Comparison of ENCODE assay signal across 16 cellular contexts in the genomic region with DNA sequence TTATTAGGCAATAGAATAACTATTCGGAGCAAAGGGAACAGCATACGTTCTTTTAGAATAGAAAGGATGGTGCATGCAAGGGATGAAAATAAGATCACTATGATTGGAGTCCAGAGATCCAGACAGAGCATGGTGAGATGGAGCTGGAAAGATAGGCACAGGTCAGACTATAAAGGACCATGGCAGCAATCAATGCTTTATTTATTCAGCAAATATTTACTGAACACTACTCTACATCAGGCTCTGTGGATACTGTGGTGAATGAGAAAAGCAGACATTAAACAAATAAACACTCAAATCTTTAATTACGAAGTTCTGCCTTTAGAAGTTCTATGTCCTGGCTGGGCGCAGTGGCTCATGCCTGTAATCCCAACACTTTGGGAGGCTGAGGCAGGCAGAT.
DNase-seq lines count a peak whose midpoint lies in the region; FAIRE-seq and TF ChIP-seq lines count a peak whose summit lies in the region.
"Had no signal": no experiment of that assay in that cellular context is flagged by ENCODE, and none has a peak within 500 bp of the region (broad histone marks: within the 10 kb centered on the region; RNA-seq: fewer than 3 reads in every experiment).

No MANE protein-coding gene starts in this region.

- no peak for TF ChIP-seq CTCF in nephron progenitor cell (IDR thresholded peaks at IDR 0.05)

- H3K4me1 Mint-ChIP-seq in nephron progenitor cell = peaks cover 4% of the 10 kb centered on the region

- peaks cover 4% of the 10 kb centered on the region for H3K9me3 Mint-ChIP-seq in nephron progenitor cell
- H3K9me3 Mint-ChIP-seq: CD14-positive monocyte; CD8-positive, alpha-beta T cell; HFFc6 had no signal

- DNase-seq in DMS153 (lab: John Stamatoyannopoulos, UW) = peak; percentile 15
- no peak for DNase-seq in DMS153 treated with DMSO at 0.1 percent for 48 hours (lab: John Stamatoyannopoulos, UW; ENCODE audit: unreplicated experiment)
- DNase-seq in NCI-H2029 treated with DMSO at 0.1 percent for 48 hours (lab: John Stamatoyannopoulos, UW) = peak; percentile 19
- DNase-seq in nephron progenitor cell = no peak
- no peak for DNase-seq in activated gamma-delta T cell (lab: John Stamatoyannopoulos, UW)
- DNase-seq in amniotic stem cell (lab: John Stamatoyannopoulos, UW) = no peak
- DNase-seq in NCI-H1092 treated with DMSO at 0.1 percent for 48 hours (lab: John Stamatoyannopoulos, UW) = no peak
- DNase-seq: CD8-positive, alpha-beta T cell; COR-L47; DMS79; HCEC 1CT; HFFc6 had no signal

- H3K27me3 Mint-ChIP-seq in nephron progenitor cell (ENCODE audit: low read depth, poor library complexity) = no peaks in the 10 kb centered on the region

- no peaks in the 10 kb centered on the region for H3K36me3 Mint-ChIP-seq in nephron progenitor cell (ENCODE audit: low read depth)
- H3K36me3 Mint-ChIP-seq: CD14-positive monocyte; CD8-positive, alpha-beta T cell had no signal

- no peak overlapping the region for H3K4me3 Mint-ChIP-seq in nephron progenitor cell
- H3K4me3 Mint-ChIP-seq: CD14-positive monocyte; CD8-positive, alpha-beta T cell; HFFc6 had no signal

- FAIRE-seq in islet of Langerhans (lab: Jason Lieb, UNC) = peak; percentile 17
- FAIRE-seq: D721Med, GM12878 had no signal

- peak overlapping the region; percentile 55 for H3K27ac Mint-ChIP-seq in nephron progenitor cell
- H3K27ac Mint-ChIP-seq: CD8-positive, alpha-beta T cell; HFFc6 had no signal

Comparison
In these comparisons a context has a peak if more than half of its experiments do, and no peak if none do; other contexts are left out.
1. DNase-seq: peak in DMS153 (single experiment) and NCI-H2029 treated with DMSO at 0.1 percent for 48 hours (single experiment); none in DMS153 treated with DMSO at 0.1 percent for 48 hours (single experiment), nephron progenitor cell (single experiment), activated gamma-delta T cell (single experiment), amniotic stem cell (single experiment) and NCI-H1092 treated with DMSO at 0.1 percent for 48 hours (single experiment).